In genomic region chr1:227948493-227949260, GRCh38 we compare ENCODE assay signal across 9 cellular contexts. TPM values are rescaled to one million over a fixed set of nuclear protein-coding genes. Genes with fewer than 3 reads are reported as not detected.
DNase-seq lines count a peak whose midpoint lies in the region; TF ChIP-seq lines count a peak whose summit lies in the region.
"Had no signal": no experiment of that assay in that cellular context is flagged by ENCODE, and none has a peak within 500 bp of the region (broad histone marks: within the 10 kb centered on the region; RNA-seq: fewer than 3 reads in every experiment).

No MANE protein-coding gene starts in this region.

- TF ChIP-seq EP300 in sigmoid colon (IDR thresholded peaks at IDR 0.05) = no peak

- peaks cover 4 to 48% (median 46%) of the 10 kb centered on the region in 4 donors for H3K4me1 ChIP-seq in sigmoid colon

- peak overlapping the region; percentile 84 to 97 (median 93) for H3K27ac ChIP-seq in sigmoid colon

- no peaks in the 10 kb centered on the region for H3K9me3 ChIP-seq in sigmoid colon

- no peaks in the 10 kb centered on the region for H3K36me3 ChIP-seq in sigmoid colon

- peak; percentile 47 for DNase-seq in GM10266 (ENCODE audit: extremely low spot score)
- peak; percentile 1 for DNase-seq in SK-N-DZ (ENCODE audit: low spot score)
- DNase-seq in fibroblast of villous mesenchyme (ENCODE audit: low read depth) = no peak
- peak; percentile 66 for DNase-seq in sigmoid colon
- DNase-seq in NCI-H1092 treated with DMSO at 0.1 percent for 48 hours (lab: John Stamatoyannopoulos, UW) = no peak
- no peak for DNase-seq in effector CD8-positive, alpha-beta T cell (lab: John Stamatoyannopoulos, UW)
- no peak for DNase-seq in stimulated activated naive CD4-positive, alpha-beta T cell (lab: John Stamatoyannopoulos, UW)
- DNase-seq in activated CD4-positive, alpha-beta T cell treated with anti-CD3 and anti-CD28 coated beads for 1 hour = no peak

- no peak for TF ChIP-seq POLR2A in sigmoid colon (IDR thresholded peaks at IDR 0.05)

- intact Hi-C loops in sigmoid colon (cut with DNase I) = loop anchor here (1.0 to 5.0 kb wide), 6 partner anchors 134 to 631 kb away; partner anchors contain the start of genes ARF1, CDC42BPA and ZNF678

- H3K4me3 ChIP-seq in fibroblast of villous mesenchyme (ENCODE audit: low read depth, low read length) (peak overlapping the region; percentile 65), sigmoid colon (peak overlapping the region; percentile 71 to 75 (median 72))

- WGBS in sigmoid colon, 2 donors = 22 to 27% methylated on average over 25 of the region's 25 CpGs

- TF ChIP-seq CTCF in GM10266 (IDR thresholded peaks at IDR 0.05; ENCODE audit: control insufficient read depth, insufficient read depth, low read depth, missing control alignments) = no peak
- TF ChIP-seq CTCF in fibroblast of villous mesenchyme (IDR thresholded peaks at IDR 0.05; ENCODE audit: insufficient read depth, low read depth, low read length) = no peak
- TF ChIP-seq CTCF in sigmoid colon (IDR thresholded peaks at IDR 0.05) = no peak

- no peaks in the 10 kb centered on the region for H3K27me3 ChIP-seq in sigmoid colon

RNA-seq across cellular contexts. Expression of gene WNT9A, which starts 0.9 kb away (rescaled TPM):
- polyA plus RNA-seq in SK-N-DZ (2014; cell fraction: cytosol; rRNA removed) = 0.38 and 0.44 TPM in 2 replicates
- 0.46 and 1.2 TPM in 2 replicates for polyA plus RNA-seq in SK-N-DZ (2014; cell fraction: nucleus; rRNA removed)
- under 0.01 and 0.32 TPM in 2 replicates for total RNA-seq in fibroblast of villous mesenchyme
- 10 to 100 TPM in 1 of 4 donors, 1 to 10 TPM in 3; 6.4 to 25.5 (median 8.7) TPM for total RNA-seq in sigmoid colon
- polyA plus RNA-seq in sigmoid colon = 1 to 10 TPM in 1 of 3 donors, under 1 TPM in 2; 0.23 to 2.8 (median 0.60) TPM

RNA-seq across cellular contexts. Expression of gene WNT3A, which starts 58.1 kb away (rescaled TPM):
- polyA plus RNA-seq in SK-N-DZ (2014; cell fraction: cytosol; rRNA removed) = not detected in 2 replicates
- not detected in 2 replicates for polyA plus RNA-seq in SK-N-DZ (2014; cell fraction: nucleus; rRNA removed)
- total RNA-seq in fibroblast of villous mesenchyme (not detected in 2 replicates), sigmoid colon (not detected)
- under 1 TPM in 1 of 3 donors, not detected in 2; 0.01 TPM for polyA plus RNA-seq in sigmoid colon
- total RNA-seq: NCI-H460 had no signal

Comparison
In these comparisons a context has a peak if more than half of its experiments do, and no peak if none do; other contexts are left out.
1. DNase-seq: peak in GM10266 (single experiment), SK-N-DZ (single experiment) and sigmoid colon (single experiment); none in fibroblast of villous mesenchyme (single experiment), NCI-H1092 treated with DMSO at 0.1 percent for 48 hours (single experiment), effector CD8-positive, alpha-beta T cell (single experiment), stimulated activated naive CD4-positive, alpha-beta T cell (0 of 6) and activated CD4-positive, alpha-beta T cell treated with anti-CD3 and anti-CD28 coated beads for 1 hour (single experiment).